2 cellular contexts compared by ENCODE assay signal in the genomic region with DNA sequence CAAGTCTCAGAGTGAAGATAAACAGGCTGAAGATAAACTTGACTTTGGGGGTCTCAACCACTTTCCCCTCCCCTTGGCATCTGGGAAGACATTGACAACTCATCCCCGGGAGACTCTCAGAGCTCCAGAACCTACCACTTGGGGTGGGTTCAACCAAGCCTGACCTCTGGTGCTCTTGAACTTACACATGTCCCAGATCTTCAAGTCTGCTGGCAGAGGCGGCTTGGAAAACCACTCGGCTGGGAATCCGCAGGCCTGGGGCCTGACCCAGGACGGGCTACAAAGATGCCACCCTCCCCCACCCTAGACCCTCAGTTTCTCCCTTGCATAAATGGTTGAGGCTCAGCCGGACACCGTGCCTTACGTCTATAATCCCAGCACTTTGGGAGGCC.
A peak's percentile ranks its signal among the peaks of the same experiment; 100 is the strongest.
TF ChIP-seq lines count a peak whose summit lies in the region.

No MANE protein-coding gene starts in this region.

TF ChIP-seq in HEK293, 187 proteins besides CTCF, POLR2A, EP300 and RAD21:
- TF ChIP-seq, protein P1, sequence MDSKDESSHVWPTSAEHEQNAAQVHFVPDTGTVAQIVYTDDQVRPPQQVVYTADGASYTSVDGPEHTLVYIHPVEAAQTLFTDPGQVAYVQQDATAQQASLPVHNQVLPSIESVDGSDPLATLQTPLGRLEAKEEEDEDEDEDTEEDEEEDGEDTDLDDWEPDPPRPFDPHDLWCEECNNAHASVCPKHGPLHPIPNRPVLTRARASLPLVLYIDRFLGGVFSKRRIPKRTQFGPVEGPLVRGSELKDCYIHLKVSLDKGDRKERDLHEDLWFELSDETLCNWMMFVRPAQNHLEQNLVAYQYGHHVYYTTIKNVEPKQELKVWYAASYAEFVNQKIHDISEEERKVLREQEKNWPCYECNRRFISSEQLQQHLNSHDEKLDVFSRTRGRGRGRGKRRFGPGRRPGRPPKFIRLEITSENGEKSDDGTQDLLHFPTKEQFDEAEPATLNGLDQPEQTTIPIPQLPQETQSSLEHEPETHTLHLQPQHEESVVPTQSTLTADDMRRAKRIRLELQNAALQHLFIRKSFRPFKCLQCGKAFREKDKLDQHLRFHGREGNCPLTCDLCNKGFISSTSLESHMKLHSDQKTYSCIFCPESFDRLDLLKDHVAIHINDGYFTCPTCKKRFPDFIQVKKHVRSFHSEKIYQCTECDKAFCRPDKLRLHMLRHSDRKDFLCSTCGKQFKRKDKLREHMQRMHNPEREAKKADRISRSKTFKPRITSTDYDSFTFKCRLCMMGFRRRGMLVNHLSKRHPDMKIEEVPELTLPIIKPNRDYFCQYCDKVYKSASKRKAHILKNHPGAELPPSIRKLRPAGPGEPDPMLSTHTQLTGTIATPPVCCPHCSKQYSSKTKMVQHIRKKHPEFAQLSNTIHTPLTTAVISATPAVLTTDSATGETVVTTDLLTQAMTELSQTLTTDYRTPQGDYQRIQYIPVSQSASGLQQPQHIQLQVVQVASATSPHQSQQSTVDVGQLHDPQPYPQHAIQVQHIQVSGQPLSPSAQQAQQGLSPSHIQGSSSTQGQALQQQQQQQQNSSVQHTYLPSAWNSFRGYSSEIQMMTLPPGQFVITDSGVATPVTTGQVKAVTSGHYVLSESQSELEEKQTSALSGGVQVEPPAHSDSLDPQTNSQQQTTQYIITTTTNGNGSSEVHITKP (tag by site-specific recombination; IDR thresholded peaks at IDR 0.05) = peak; percentile 74
- TF ChIP-seq ZNF169 (tag by site-specific recombination; IDR thresholded peaks at IDR 0.05) (no peak), GLIS2 (tag by site-specific recombination; IDR thresholded peaks at IDR 0.05) (0 out of 2 replicates have a peak, but pooled peaks have one; percentile 39), ZNF510 (tag by site-specific recombination; IDR thresholded peaks at IDR 0.05; ENCODE audit: insufficient replicate concordance) (no peak), ZNF366 (tag by site-specific recombination; conservative IDR thresholded peaks at IDR 0.05) (no peak)

TF ChIP-seq in SK-N-SH, 30 proteins besides CTCF, POLR2A, EP300 and RAD21 (continued from another document):
- TF ChIP-seq SIN3A (IDR thresholded peaks at IDR 0.05; ENCODE audit: borderline replicate concordance, low read depth, low read length) (no peak), GATA2 (CRISPR knock-in tag; IDR thresholded peaks at IDR 0.05) (no peak)
TF ChIP-seq in SK-N-SH: peak in this region for 0.
